Comparison of ENCODE assay signal across 23 cellular contexts in genomic region chr5:2291146-2291840, GRCh38.
"Had no signal": no experiment of that assay in that cellular context is flagged by ENCODE, and none has a peak within 500 bp of the region (broad histone marks: within the 10 kb centered on the region; RNA-seq: fewer than 3 reads in every experiment).

No MANE protein-coding gene starts in this region.

- H3K9ac ChIP-seq: SK-N-SH had no signal

- H3K4me3 ChIP-seq: MG63 had no signal

- H3K9me3 ChIP-seq: MG63, SK-N-SH had no signal

- H3K36me3 ChIP-seq: MG63 had no signal

- H3K4me2 ChIP-seq: SK-N-SH had no signal

- DNase-seq: IMR-90, Karpas-422, KG1, MG63, NCI-H1092, NCI-H1105 treated with DMSO at 0.1 percent for 48 hours, NCI-H1417 treated with DMSO at 0.1 percent for 48 hours, NCI-H146, NCI-H1694 treated with DMSO at 0.1 percent for 48 hours, NCI-H1930, NCI-H2081, NCI-H2107, NCI-H2171, NCI-H226, NCI-H446, NCI-H510A, NCI-H524 treated with DMSO at 0.1 percent for 48 hours, NCI-H69, NCI-H774, Right ventricle myocardium superior, RPMI8226, SK-N-SH had no signal

- ATAC-seq: HepG2 had no signal

- H3K27me3 ChIP-seq: MG63 had no signal
